Comparison of ENCODE assay signal across 35 cellular contexts in the genomic region with DNA sequence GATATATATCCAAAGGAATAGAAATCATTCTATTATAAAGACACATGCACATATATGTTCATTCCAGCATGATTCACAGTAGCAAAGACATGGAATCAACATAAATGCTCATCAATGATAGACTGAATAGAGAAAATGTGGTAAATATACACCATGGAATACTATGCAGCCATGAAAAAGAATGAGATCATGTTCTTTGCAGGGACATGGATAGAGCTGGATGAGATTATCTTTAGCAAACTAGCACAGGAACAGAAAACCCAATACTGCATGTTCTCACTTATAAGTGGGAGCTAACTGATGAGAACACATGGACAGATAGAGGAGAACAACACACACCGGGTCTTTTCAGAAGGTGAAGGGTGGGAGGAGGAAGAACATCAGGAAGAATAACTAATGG.
"Had no signal": no experiment of that assay in that cellular context is flagged by ENCODE, and none has a peak within 500 bp of the region (broad histone marks: within the 10 kb centered on the region; RNA-seq: fewer than 3 reads in every experiment).

No MANE protein-coding gene starts in this region.

- H3K36me3 ChIP-seq: MG63 had no signal

- DNase-seq: Kasumi-1, MG63, MM.1S, MV-4-11, NCI-H1048, NCI-H1092, NCI-H1092 treated with DMSO at 0.1 percent for 48 hours, NCI-H1105, NCI-H1105 treated with DMSO at 0.1 percent for 48 hours, NCI-H1417, NCI-H1417 treated with DMSO at 0.1 percent for 48 hours, NCI-H1436, NCI-H1436 treated with DMSO at 0.1 percent for 48 hours, NCI-H146, NCI-H1694, NCI-H1694 treated with DMSO at 0.1 percent for 48 hours, NCI-H187, NCI-H187 treated with DMSO at 0.1 percent for 48 hours, NCI-H1930, NCI-H2029, NCI-H2029 treated with DMSO at 0.1 percent for 48 hours, NCI-H2081, NCI-H2081 treated with DMSO at 0.1 percent for 48 hours, NCI-H2107, NCI-H2171, NCI-H2171 treated with DMSO at 0.1 percent for 48 hours, NCI-H2227 treated with DMSO at 0.1 percent for 48 hours, NCI-H226, NCI-H345, NCI-H446, NCI-H446 treated with DMSO at 0.1 percent for 48 hours, NCI-H510A, NCI-H510A treated with DMSO at 0.1 percent for 48 hours, NCI-H524, NCI-H524 treated with DMSO at 0.1 percent for 48 hours had no signal

- H3K27me3 ChIP-seq: MG63 had no signal

- H3K4me3 ChIP-seq: MG63 had no signal

- H3K9me3 ChIP-seq: MG63 had no signal
